26 cellular contexts compared by ENCODE assay signal in genomic region chr19:38980583-38981374, GRCh38. TPM values are rescaled to one million over a fixed set of nuclear protein-coding genes. Genes with fewer than 3 reads are reported as not detected.
"Had no signal": no experiment of that assay in that cellular context is flagged by ENCODE, and none has a peak within 500 bp of the region (broad histone marks: within the 10 kb centered on the region; RNA-seq: fewer than 3 reads in every experiment).

No MANE protein-coding gene starts in this region.

- H3K9me3 ChIP-seq: adrenal gland had no signal

- H3K36me3 ChIP-seq: adrenal gland, WERI-Rb-1 had no signal

- DNase-seq: activated CD4-positive, alpha-beta T cell treated with anti-CD3 and anti-CD28 coated beads for 36 hours; activated CD8-positive, alpha-beta memory T cell treated with anti-CD3 and anti-CD28 coated beads, Interleukin-2, amount 50 U/mL, for 4 hours; activated CD8-positive, alpha-beta T cell treated with anti-CD3 and anti-CD28 coated beads for 36 hours; activated gamma-delta T cell treated with Interleukin-2 at 50 U/mL for 16 hours; activated naive CD4-positive, alpha-beta T cell treated with anti-CD3 and anti-CD28 coated beads, Interleukin-2, amount 10 ng/mL, durations not matched to agents 7 days and 5 days; activated naive CD8-positive, alpha-beta T cell treated with anti-CD3 and anti-CD28 coated beads, Interleukin-2, amount 10 ng/mL, durations not matched to agents 7 days and 5 days; activated T-cell treated with anti-CD3 and anti-CD28 coated beads, Interleukin-2, amount 50 U/mL, for 72 hours; adrenal gland; anterior cingulate cortex; caudate nucleus; NCI-H1092; NCI-H1417 treated with DMSO at 0.1 percent for 48 hours; NCI-H1694; NCI-H2029; NCI-H345; NCI-H510A; NCI-H526 treated with DMSO at 0.1 percent for 48 hours; NCI-H82; RPMI8226; T-cell; WERI-Rb-1 had no signal

- ATAC-seq: activated CD4-positive, alpha-beta T cell treated with anti-CD3 and anti-CD28 coated beads for 36 hours; activated CD8-positive, alpha-beta T cell treated with anti-CD3 and anti-CD28 coated beads for 36 hours; activated T-cell treated with anti-CD3 and anti-CD28 coated beads, Interleukin-2, amount 50 U/mL, for 72 hours; Panc1; Right ventricle myocardium inferior; T-cell had no signal

- H3K27ac ChIP-seq: adrenal gland, SK-N-MC, WERI-Rb-1 had no signal

- H3K4me3 ChIP-seq: adrenal gland, SK-N-MC had no signal

RNA-seq across cellular contexts. Expression of gene FBXO17, which starts 5.2 kb away (rescaled TPM):
- total RNA-seq: activated CD4-positive, alpha-beta T cell treated with anti-CD3 and anti-CD28 coated beads for 36 hours; activated CD8-positive, alpha-beta T cell treated with anti-CD3 and anti-CD28 coated beads for 36 hours; activated naive CD8-positive, alpha-beta T cell treated with anti-CD3 and anti-CD28 coated beads, Interleukin-2, amount 10 ng/mL, durations not matched to agents 7 days and 5 days; activated T-cell treated with anti-CD3 and anti-CD28 coated beads, Interleukin-2, amount 50 U/mL, for 72 hours; activated T-helper 2 cell treated with anti-CD3 and anti-CD28 coated beads, Interferon-gamma antibody, Interleukin-2, Interleukin-4, amounts not matched to agents 10 μg/mL and 5 μg/mL and 100 μg/mL, durations not matched to agents 14 hours and 24 hours and 36 hours; T-helper 2 cell treated with Interferon-gamma antibody and Interleukin-4, amounts not matched to agents 100 ng/mL and 5 ng/mL, for 36 hours had no signal

RNA-seq across cellular contexts. Expression of gene FBXO27, which starts 51.6 kb away (rescaled TPM):
- total RNA-seq: activated naive CD8-positive, alpha-beta T cell treated with anti-CD3 and anti-CD28 coated beads, Interleukin-2, amount 10 ng/mL, durations not matched to agents 7 days and 5 days had no signal
